ENCODE assay signal across 18 cellular contexts in genomic region chr17:8347001-8347400, GRCh38. TPM values are rescaled to one million over a fixed set of nuclear protein-coding genes. Genes with fewer than 3 reads are reported as not detected.
"Had no signal": no experiment of that assay in that cellular context is flagged by ENCODE, and none has a peak within 500 bp of the region (broad histone marks: within the 10 kb centered on the region; RNA-seq: fewer than 3 reads in every experiment).

No MANE protein-coding gene starts in this region.

RNA-seq across cellular contexts. Expression of gene ODF4, which starts 7.4 kb away (rescaled TPM):
- total RNA-seq: naive thymus-derived CD4-positive, alpha-beta T cell; natural killer cell; omental fat pad; osteocyte; pancreas; posterior vena cava; prostate gland; pulmonary artery endothelial cell; right atrium auricular region; sciatic nerve; stomach; subcutaneous adipose tissue; transverse colon; upper lobe of right lung; urinary bladder; uterus had no signal
- polyA plus RNA-seq: naive thymus-derived CD4-positive, alpha-beta T cell; neural cell; pancreas; small intestine; stomach; urinary bladder had no signal

RNA-seq across cellular contexts. Expression of gene ARHGEF15, which starts 37.0 kb away (rescaled TPM):
- total RNA-seq: naive thymus-derived CD4-positive, alpha-beta T cell; natural killer cell; osteocyte had no signal
- polyA plus RNA-seq: naive thymus-derived CD4-positive, alpha-beta T cell had no signal

RNA-seq across cellular contexts. Expression of gene RNF222, which starts 50.6 kb away (rescaled TPM):
- total RNA-seq: omental fat pad, osteocyte, pancreas, posterior vena cava, prostate gland, pulmonary artery endothelial cell, right atrium auricular region, sciatic nerve, stomach, subcutaneous adipose tissue, transverse colon, upper lobe of right lung, urinary bladder, uterus had no signal
- polyA plus RNA-seq: neural cell, pancreas, small intestine, urinary bladder had no signal
